ENCODE assay signal across 8 cellular contexts in genomic region chr3:99808163-99808794, GRCh38. TPM values are rescaled to one million over a fixed set of nuclear protein-coding genes. Genes with fewer than 3 reads are reported as not detected.
DNase-seq lines count a peak whose midpoint lies in the region; ATAC-seq and TF ChIP-seq lines count a peak whose summit lies in the region.

No MANE protein-coding gene starts in this region.

- H3K4me3 ChIP-seq in AG10803 (ENCODE audit: low read length) (no peak overlapping the region), left ventricle myocardium inferior (no peak overlapping the region)

- no peaks in the 10 kb centered on the region for H3K27me3 ChIP-seq in left ventricle myocardium inferior (ENCODE audit: low read depth)

- intact Hi-C loops in left ventricle myocardium inferior (cut with micrococcal nuclease) (no loop called here), sciatic nerve (cut with DNase I) (no loop called here)

- H3K9me3 Mint-ChIP-seq in activated naive CD8-positive, alpha-beta T cell treated with anti-CD3 and anti-CD28 coated beads, Interleukin-2, amount 50 U/mL, for 24 hours, result peaks cover 12% of the 10 kb centered on the region

- peaks cover 12% of the 10 kb centered on the region for H3K36me3 Mint-ChIP-seq in activated naive CD8-positive, alpha-beta T cell treated with anti-CD3 and anti-CD28 coated beads, Interleukin-2, amount 50 U/mL, for 24 hours (ENCODE audit: low read depth)

- ATAC-seq in HG03442 (IDR thresholded peaks at IDR 0.05; ENCODE audit: unreplicated experiment), result peak; percentile 74
- ATAC-seq in activated naive CD8-positive, alpha-beta T cell treated with anti-CD3 and anti-CD28 coated beads, Interleukin-2, amount 50 U/mL, for 24 hours, result no peak
- ATAC-seq in sciatic nerve, result peak; percentile 52

- TF ChIP-seq CTCF in AG10803 (conservative IDR thresholded peaks at IDR 0.05; ENCODE audit: low read length) (peak; percentile 98), GM12872 (IDR thresholded peaks at IDR 0.05; ENCODE audit: insufficient read depth, low read depth, low read length) (peak; percentile 89), left ventricle myocardium inferior (IDR thresholded peaks at IDR 0.05; ENCODE audit: borderline replicate concordance) (peak; percentile 87)

- no peaks in the 10 kb centered on the region for H3K27me3 Mint-ChIP-seq in activated naive CD8-positive, alpha-beta T cell treated with anti-CD3 and anti-CD28 coated beads, Interleukin-2, amount 50 U/mL, for 24 hours

- no peaks in the 10 kb centered on the region for H3K4me1 Mint-ChIP-seq in activated naive CD8-positive, alpha-beta T cell treated with anti-CD3 and anti-CD28 coated beads, Interleukin-2, amount 50 U/mL, for 24 hours

- H3K9me3 ChIP-seq in left ventricle myocardium inferior (replicated peaks), result peaks cover 20% of the 10 kb centered on the region

- H3K27ac ChIP-seq in left ventricle myocardium inferior (replicated peaks), result no peak overlapping the region

- peak; percentile 86 for DNase-seq in AG10803 (ENCODE audit: low read depth)
- DNase-seq in NCI-H82 (lab: John Stamatoyannopoulos, UW), result peak; percentile 84
- peak; percentile 24 for DNase-seq in activated naive CD8-positive, alpha-beta T cell treated with anti-CD3 and anti-CD28 coated beads, Interleukin-2, amount 50 U/mL, for 24 hours
- DNase-seq in left ventricle myocardium inferior, result no peak
- no peak for DNase-seq in sciatic nerve (ENCODE audit: low spot score)
- no peak for DNase-seq in KG1 (lab: John Stamatoyannopoulos, UW)

- H3K36me3 ChIP-seq in left ventricle myocardium inferior, result no peaks in the 10 kb centered on the region

- no peak overlapping the region for H3K4me3 Mint-ChIP-seq in activated naive CD8-positive, alpha-beta T cell treated with anti-CD3 and anti-CD28 coated beads, Interleukin-2, amount 50 U/mL, for 24 hours

- no peak overlapping the region for H3K27ac Mint-ChIP-seq in activated naive CD8-positive, alpha-beta T cell treated with anti-CD3 and anti-CD28 coated beads, Interleukin-2, amount 50 U/mL, for 24 hours

- peaks cover 18% of the 10 kb centered on the region for H3K4me1 ChIP-seq in left ventricle myocardium inferior

RNA-seq across cellular contexts. Expression of gene CMSS1, which starts 9.4 kb away (rescaled TPM):
- total RNA-seq in left ventricle myocardium inferior (34.8 TPM), sciatic nerve (26.7 TPM)

Comparison
In these comparisons a context has a peak if more than half of its experiments do, and no peak if none do; other contexts are left out.
1. DNase-seq: peak in AG10803 (single experiment), NCI-H82 (single experiment) and activated naive CD8-positive, alpha-beta T cell treated with anti-CD3 and anti-CD28 coated beads, Interleukin-2, amount 50 U/mL, for 24 hours (single experiment); none in left ventricle myocardium inferior (single experiment), sciatic nerve (single experiment) and KG1 (single experiment).
2. Peak in every context shown above with its lines, with median percentiles within 50 percentile points of each other: CTCF ChIP-seq.